In genomic region chr19:13884726-13885591, GRCh38 we compare ENCODE assay signal across 1 cellular context.
TF ChIP-seq lines count a peak whose summit lies in the region.

No MANE protein-coding gene starts in this region.

TF ChIP-seq in H1, 55 proteins besides CTCF, POLR2A, EP300 and RAD21 (continued from another document):
- TF ChIP-seq, protein P1, sequence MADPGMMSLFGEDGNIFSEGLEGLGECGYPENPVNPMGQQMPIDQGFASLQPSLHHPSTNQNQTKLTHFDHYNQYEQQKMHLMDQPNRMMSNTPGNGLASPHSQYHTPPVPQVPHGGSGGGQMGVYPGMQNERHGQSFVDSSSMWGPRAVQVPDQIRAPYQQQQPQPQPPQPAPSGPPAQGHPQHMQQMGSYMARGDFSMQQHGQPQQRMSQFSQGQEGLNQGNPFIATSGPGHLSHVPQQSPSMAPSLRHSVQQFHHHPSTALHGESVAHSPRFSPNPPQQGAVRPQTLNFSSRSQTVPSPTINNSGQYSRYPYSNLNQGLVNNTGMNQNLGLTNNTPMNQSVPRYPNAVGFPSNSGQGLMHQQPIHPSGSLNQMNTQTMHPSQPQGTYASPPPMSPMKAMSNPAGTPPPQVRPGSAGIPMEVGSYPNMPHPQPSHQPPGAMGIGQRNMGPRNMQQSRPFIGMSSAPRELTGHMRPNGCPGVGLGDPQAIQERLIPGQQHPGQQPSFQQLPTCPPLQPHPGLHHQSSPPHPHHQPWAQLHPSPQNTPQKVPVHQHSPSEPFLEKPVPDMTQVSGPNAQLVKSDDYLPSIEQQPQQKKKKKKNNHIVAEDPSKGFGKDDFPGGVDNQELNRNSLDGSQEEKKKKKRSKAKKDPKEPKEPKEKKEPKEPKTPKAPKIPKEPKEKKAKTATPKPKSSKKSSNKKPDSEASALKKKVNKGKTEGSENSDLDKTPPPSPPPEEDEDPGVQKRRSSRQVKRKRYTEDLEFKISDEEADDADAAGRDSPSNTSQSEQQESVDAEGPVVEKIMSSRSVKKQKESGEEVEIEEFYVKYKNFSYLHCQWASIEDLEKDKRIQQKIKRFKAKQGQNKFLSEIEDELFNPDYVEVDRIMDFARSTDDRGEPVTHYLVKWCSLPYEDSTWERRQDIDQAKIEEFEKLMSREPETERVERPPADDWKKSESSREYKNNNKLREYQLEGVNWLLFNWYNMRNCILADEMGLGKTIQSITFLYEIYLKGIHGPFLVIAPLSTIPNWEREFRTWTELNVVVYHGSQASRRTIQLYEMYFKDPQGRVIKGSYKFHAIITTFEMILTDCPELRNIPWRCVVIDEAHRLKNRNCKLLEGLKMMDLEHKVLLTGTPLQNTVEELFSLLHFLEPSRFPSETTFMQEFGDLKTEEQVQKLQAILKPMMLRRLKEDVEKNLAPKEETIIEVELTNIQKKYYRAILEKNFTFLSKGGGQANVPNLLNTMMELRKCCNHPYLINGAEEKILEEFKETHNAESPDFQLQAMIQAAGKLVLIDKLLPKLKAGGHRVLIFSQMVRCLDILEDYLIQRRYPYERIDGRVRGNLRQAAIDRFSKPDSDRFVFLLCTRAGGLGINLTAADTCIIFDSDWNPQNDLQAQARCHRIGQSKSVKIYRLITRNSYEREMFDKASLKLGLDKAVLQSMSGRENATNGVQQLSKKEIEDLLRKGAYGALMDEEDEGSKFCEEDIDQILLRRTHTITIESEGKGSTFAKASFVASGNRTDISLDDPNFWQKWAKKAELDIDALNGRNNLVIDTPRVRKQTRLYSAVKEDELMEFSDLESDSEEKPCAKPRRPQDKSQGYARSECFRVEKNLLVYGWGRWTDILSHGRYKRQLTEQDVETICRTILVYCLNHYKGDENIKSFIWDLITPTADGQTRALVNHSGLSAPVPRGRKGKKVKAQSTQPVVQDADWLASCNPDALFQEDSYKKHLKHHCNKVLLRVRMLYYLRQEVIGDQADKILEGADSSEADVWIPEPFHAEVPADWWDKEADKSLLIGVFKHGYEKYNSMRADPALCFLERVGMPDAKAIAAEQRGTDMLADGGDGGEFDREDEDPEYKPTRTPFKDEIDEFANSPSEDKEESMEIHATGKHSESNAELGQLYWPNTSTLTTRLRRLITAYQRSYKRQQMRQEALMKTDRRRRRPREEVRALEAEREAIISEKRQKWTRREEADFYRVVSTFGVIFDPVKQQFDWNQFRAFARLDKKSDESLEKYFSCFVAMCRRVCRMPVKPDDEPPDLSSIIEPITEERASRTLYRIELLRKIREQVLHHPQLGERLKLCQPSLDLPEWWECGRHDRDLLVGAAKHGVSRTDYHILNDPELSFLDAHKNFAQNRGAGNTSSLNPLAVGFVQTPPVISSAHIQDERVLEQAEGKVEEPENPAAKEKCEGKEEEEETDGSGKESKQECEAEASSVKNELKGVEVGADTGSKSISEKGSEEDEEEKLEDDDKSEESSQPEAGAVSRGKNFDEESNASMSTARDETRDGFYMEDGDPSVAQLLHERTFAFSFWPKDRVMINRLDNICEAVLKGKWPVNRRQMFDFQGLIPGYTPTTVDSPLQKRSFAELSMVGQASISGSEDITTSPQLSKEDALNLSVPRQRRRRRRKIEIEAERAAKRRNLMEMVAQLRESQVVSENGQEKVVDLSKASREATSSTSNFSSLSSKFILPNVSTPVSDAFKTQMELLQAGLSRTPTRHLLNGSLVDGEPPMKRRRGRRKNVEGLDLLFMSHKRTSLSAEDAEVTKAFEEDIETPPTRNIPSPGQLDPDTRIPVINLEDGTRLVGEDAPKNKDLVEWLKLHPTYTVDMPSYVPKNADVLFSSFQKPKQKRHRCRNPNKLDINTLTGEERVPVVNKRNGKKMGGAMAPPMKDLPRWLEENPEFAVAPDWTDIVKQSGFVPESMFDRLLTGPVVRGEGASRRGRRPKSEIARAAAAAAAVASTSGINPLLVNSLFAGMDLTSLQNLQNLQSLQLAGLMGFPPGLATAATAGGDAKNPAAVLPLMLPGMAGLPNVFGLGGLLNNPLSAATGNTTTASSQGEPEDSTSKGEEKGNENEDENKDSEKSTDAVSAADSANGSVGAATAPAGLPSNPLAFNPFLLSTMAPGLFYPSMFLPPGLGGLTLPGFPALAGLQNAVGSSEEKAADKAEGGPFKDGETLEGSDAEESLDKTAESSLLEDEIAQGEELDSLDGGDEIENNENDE (IDR thresholded peaks at IDR 0.05; ENCODE audit: insufficient replicate concordance, low read length), result no peak
- TF ChIP-seq SIN3A (conservative IDR thresholded peaks at IDR 0.05 in 1 of 2, IDR thresholded peaks at IDR 0.05 in 1 of 2; ENCODE audit: low read depth in 1 of 2, low read length in 2 of 2) (no peak), POLR2AphosphoS5 (IDR thresholded peaks at IDR 0.05; ENCODE audit: low read depth, low read length) (no peak), NRF1 (IDR thresholded peaks at IDR 0.05; ENCODE audit: low read depth, low read length) (no peak), ZNF274 (IDR thresholded peaks at IDR 0.05; ENCODE audit: borderline replicate concordance, extremely low read depth, low read length) (no peak), SIRT6 (IDR thresholded peaks at IDR 0.05; ENCODE audit: low read length) (no peak), TEAD4 (IDR thresholded peaks at IDR 0.05; ENCODE audit: low read depth, low read length) (no peak), CREB1 (IDR thresholded peaks at IDR 0.05) (no peak), FOSL1 (IDR thresholded peaks at IDR 0.05; ENCODE audit: insufficient read depth, low read depth, low read length) (no peak), ATF2 (IDR thresholded peaks at IDR 0.05; ENCODE audit: low read length) (no peak), CBX8 (IDR thresholded peaks at IDR 0.05; ENCODE audit: borderline replicate concordance, low read depth, low read length) (no peak), GTF2F1 (IDR thresholded peaks at IDR 0.05; ENCODE audit: borderline replicate concordance, low read depth, low read length) (no peak), SUZ12 (IDR thresholded peaks at IDR 0.05; ENCODE audit: low read length) (no peak)
TF ChIP-seq in H1: peak in this region for 0.
